8 cellular contexts compared by ENCODE assay signal in the genomic region with DNA sequence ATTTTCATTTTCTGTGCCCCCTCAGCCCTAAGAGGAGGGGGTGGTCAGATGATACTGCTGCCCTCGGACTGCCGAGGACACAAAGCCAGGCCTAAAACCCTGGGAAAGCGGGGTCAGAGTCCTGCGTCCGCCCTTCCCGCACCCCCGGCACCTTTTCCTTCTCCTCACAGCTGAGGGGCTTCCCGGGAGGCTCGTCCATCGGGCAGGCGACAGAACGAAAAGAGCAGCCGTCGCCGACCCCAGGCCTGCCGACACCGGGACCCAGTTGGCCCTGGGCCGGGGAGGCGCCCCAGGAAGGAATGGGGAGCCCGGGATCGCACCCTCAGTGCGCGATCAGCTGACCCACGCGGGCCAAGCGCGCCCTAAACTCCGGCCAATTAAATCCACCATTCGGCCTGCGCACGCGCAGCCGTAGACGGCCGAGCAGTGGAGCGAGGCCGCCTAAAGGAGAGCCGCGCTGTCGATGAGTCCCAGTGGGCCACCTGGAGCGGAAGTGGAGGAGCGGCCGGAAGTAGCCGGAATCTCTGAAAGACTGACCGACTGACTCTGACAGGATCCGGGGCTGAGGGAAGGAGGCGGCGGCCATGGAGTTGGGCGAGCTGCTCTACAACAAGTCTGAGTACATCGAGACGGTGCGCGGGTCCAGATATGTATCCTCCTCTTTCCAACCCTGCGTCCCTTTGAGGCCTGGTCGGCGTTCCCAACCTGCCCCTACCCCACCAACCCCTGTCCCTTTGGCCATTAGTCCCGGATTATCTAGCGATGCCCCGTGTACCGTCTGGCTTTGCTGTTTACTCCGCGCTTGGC. TPM values are rescaled to one million over a fixed set of nuclear protein-coding genes. Genes with fewer than 3 reads are reported as not detected.
DNase-seq lines count a peak whose midpoint lies in the region; ATAC-seq and TF ChIP-seq lines count a peak whose summit lies in the region.

Gene DCTN5, plus strand, starts transcription at position 508 of the 807 bp plus-strand sequence. Its CDS starts 77 bp downstream, at position 585.
Gene PALB2, minus strand, starts transcription at position 352 of the 807 bp plus-strand sequence. Its CDS starts 153 bp downstream, at position 199.

- H3K4me1 ChIP-seq in testis, result peaks cover 17% of the 10 kb centered on the region

- 0 to 1% methylated on average over 18 to 60 of the region's 62 CpGs for WGBS in testis, 2 donors

- no peak for TF ChIP-seq POLR2A in testis (IDR thresholded peaks at IDR 0.05)

- peaks cover 0 to 4% of the 10 kb centered on the region in 2 donors for H3K9me3 Mint-ChIP-seq in activated naive CD4-positive, alpha-beta T cell treated with anti-CD3 and anti-CD28 coated beads, Interleukin-2, amount 50 U/mL, for 72 hours

- peak within 1 kb of the TSS; percentile 95 to 99 for H3K27ac Mint-ChIP-seq in activated naive CD4-positive, alpha-beta T cell treated with anti-CD3 and anti-CD28 coated beads, Interleukin-2, amount 50 U/mL, for 72 hours

- H3K36me3 ChIP-seq in GM06990 (ENCODE audit: control insufficient read depth, insufficient read depth, low read length), result peaks cover 3% of the 10 kb centered on the region
- no peaks in the 10 kb centered on the region for H3K36me3 ChIP-seq in testis (ENCODE audit: low read depth, missing control alignments)

- H3K27ac ChIP-seq in testis, result peak within 1 kb of the TSS; percentile 83 to 92

- H3K4me3 ChIP-seq in GM06990 (replicated peaks; ENCODE audit: low read depth, low read length), result peak within 1 kb of the TSS; percentile 100
- H3K4me3 ChIP-seq in testis, result peak within 1 kb of the TSS; percentile 85 to 94

- H3K9me3 ChIP-seq in testis, result no peaks in the 10 kb centered on the region

- intact Hi-C loops in testis (cut with DNase I; ENCODE audit: low total_unique reads), result no loop called here

- ATAC-seq in HG02588 (IDR thresholded peaks at IDR 0.05; ENCODE audit: unreplicated experiment), result peak; percentile 92
- ATAC-seq in SK-N-SH treated with all-trans-retinoic acid at 6 μM for 48 hours, result peak; percentile 99
- ATAC-seq in activated naive CD4-positive, alpha-beta T cell treated with anti-CD3 and anti-CD28 coated beads, Interleukin-2, amount 50 U/mL, for 72 hours, result peak; percentile 99
- peak; percentile 99 for ATAC-seq in omental fat pad (ENCODE audit: low FRiP score)

- TF ChIP-seq CTCF in GM06990 (IDR thresholded peaks at IDR 0.05; ENCODE audit: insufficient read depth, low read length, poor library complexity, severe bottlenecking), result no peak
- no peak for TF ChIP-seq CTCF in omental fat pad (IDR thresholded peaks at IDR 0.05)
- peak in 1 of 3 experiments; percentile 8 for TF ChIP-seq CTCF in testis (IDR thresholded peaks at IDR 0.05)

- H3K36me3 Mint-ChIP-seq in activated naive CD4-positive, alpha-beta T cell treated with anti-CD3 and anti-CD28 coated beads, Interleukin-2, amount 50 U/mL, for 72 hours, result peaks cover 40 to 41% of the 10 kb centered on the region in 2 donors

- no peaks in the 10 kb centered on the region for H3K27me3 ChIP-seq in GM06990 (replicated peaks; ENCODE audit: control insufficient read depth, insufficient read depth, low read length)
- H3K27me3 ChIP-seq in testis, result no peaks in the 10 kb centered on the region

- DNase-seq in GM06990 (ENCODE audit: extremely low read depth, insufficient read length), result peak; percentile 94
- peak; percentile 92 for DNase-seq in NCI-H1092 (lab: John Stamatoyannopoulos, UW)
- peak; percentile 86 to 96 for DNase-seq in activated naive CD4-positive, alpha-beta T cell treated with anti-CD3 and anti-CD28 coated beads, Interleukin-2, amount 50 U/mL, for 72 hours (ENCODE audit: low spot score in 2 of 2)
- peak; percentile 91 for DNase-seq in glomerular visceral epithelial cell (ENCODE audit: extremely low spot score)
- peak; percentile 73 for DNase-seq in omental fat pad (ENCODE audit: low spot score)
- peak; percentile 96 for DNase-seq in testis

TF ChIP-seq in SK-N-SH treated with all-trans-retinoic acid at 6 μM for 48 hours, 23 proteins besides CTCF, POLR2A, EP300 and RAD21:
- no peak for TF ChIP-seq ZFP30 (CRISPR knock-in tag; IDR thresholded peaks at IDR 0.05)
- TF ChIP-seq, protein P1, sequence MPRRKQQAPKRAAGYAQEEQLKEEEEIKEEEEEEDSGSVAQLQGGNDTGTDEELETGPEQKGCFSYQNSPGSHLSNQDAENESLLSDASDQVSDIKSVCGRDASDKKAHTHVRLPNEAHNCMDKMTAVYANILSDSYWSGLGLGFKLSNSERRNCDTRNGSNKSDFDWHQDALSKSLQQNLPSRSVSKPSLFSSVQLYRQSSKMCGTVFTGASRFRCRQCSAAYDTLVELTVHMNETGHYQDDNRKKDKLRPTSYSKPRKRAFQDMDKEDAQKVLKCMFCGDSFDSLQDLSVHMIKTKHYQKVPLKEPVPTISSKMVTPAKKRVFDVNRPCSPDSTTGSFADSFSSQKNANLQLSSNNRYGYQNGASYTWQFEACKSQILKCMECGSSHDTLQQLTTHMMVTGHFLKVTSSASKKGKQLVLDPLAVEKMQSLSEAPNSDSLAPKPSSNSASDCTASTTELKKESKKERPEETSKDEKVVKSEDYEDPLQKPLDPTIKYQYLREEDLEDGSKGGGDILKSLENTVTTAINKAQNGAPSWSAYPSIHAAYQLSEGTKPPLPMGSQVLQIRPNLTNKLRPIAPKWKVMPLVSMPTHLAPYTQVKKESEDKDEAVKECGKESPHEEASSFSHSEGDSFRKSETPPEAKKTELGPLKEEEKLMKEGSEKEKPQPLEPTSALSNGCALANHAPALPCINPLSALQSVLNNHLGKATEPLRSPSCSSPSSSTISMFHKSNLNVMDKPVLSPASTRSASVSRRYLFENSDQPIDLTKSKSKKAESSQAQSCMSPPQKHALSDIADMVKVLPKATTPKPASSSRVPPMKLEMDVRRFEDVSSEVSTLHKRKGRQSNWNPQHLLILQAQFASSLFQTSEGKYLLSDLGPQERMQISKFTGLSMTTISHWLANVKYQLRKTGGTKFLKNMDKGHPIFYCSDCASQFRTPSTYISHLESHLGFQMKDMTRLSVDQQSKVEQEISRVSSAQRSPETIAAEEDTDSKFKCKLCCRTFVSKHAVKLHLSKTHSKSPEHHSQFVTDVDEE (CRISPR knock-in tag; IDR thresholded peaks at IDR 0.05), result 0 out of 2 replicates have a peak, but pooled peaks have one; percentile 20

RNA-seq across cellular contexts. Expression of gene DCTN5, which starts in this region (rescaled TPM):
- 10 to 100 TPM; 71.2 to 88.0 TPM for total RNA-seq in activated naive CD4-positive, alpha-beta T cell treated with anti-CD3 and anti-CD28 coated beads, Interleukin-2, amount 50 U/mL, for 72 hours
- total RNA-seq in omental fat pad (10 to 100 TPM; 34.0 to 43.1 (median 38.0) TPM), testis (10 to 100 TPM; 61.3 to 63.3 TPM)
- 84.0 TPM for polyA plus RNA-seq in testis (ENCODE audit: insufficient read depth, low read depth, low replicate concordance)

RNA-seq across cellular contexts. Expression of gene PALB2, which starts in this region (rescaled TPM):
- 10 to 100 TPM; 21.6 to 22.9 TPM for total RNA-seq in activated naive CD4-positive, alpha-beta T cell treated with anti-CD3 and anti-CD28 coated beads, Interleukin-2, amount 50 U/mL, for 72 hours
- total RNA-seq in omental fat pad, result 10 to 100 TPM in 3 of 4 donors, 1 to 10 TPM in 1; 6.3 to 13.8 (median 11.9) TPM
- total RNA-seq in testis, result 10 to 100 TPM; 24.6 to 26.8 TPM
- 14.4 TPM for polyA plus RNA-seq in testis (ENCODE audit: insufficient read depth, low read depth, low replicate concordance)

Comparison
In these comparisons a context has a peak if more than half of its experiments do, and no peak if none do; other contexts are left out.
1. Peak in every context shown above with its lines: DNase-seq, ATAC-seq, H3K4me3 ChIP-seq and H3K27ac ChIP-seq.